Comparison of ENCODE assay signal across 8 cellular contexts in genomic region chr6:35297541-35298481, GRCh38. TPM values are rescaled to one million over a fixed set of nuclear protein-coding genes. Genes with fewer than 3 reads are reported as not detected.
DNase-seq lines count a peak whose midpoint lies in the region; ATAC-seq and TF ChIP-seq lines count a peak whose summit lies in the region.

Gene DEF6 (plus strand): TSS chr6:35297818. CDS start chr6:35297857, 39 bp downstream.

- H3K27me3 ChIP-seq in Peyer's patch = no peaks in the 10 kb centered on the region
- no peaks in the 10 kb centered on the region for H3K27me3 ChIP-seq in testis

- H3K4me1 ChIP-seq in Peyer's patch = peaks cover 4 to 27% (median 15%) of the 10 kb centered on the region in 4 donors
- H3K4me1 ChIP-seq in testis = peaks cover 4% of the 10 kb centered on the region

- DNase-seq in DMS153 treated with DMSO at 0.1 percent for 48 hours (lab: John Stamatoyannopoulos, UW; ENCODE audit: unreplicated experiment) (peak; percentile 89), Peyer's patch (peak; percentile 87 to 95 (median 88)), fibroblast of villous mesenchyme (ENCODE audit: low read depth) (peak; percentile 84), occipital lobe (lab: John Stamatoyannopoulos, UW) (peak; percentile 19), testis (peak; percentile 80)
- DNase-seq in Jurkat, Clone E6-1 (ENCODE audit: low read depth, low spot score) = peak; percentile 95
- peak; percentile 76 to 81 for DNase-seq in activated T-helper 1 cell treated with anti-CD3 and anti-CD28 coated beads, Interleukin-2, amount 50 U/mL, for 16 hours (ENCODE audit: low read depth in 1 of 2, low spot score in 1 of 2)

- H3K36me3 ChIP-seq in Peyer's patch (peaks cover 0 to 23% (median 0%) of the 10 kb centered on the region in 3 donors), testis (ENCODE audit: low read depth, missing control alignments) (no peaks in the 10 kb centered on the region)

- peak within 1 kb of the TSS; percentile 74 to 96 (median 89) for H3K27ac ChIP-seq in Peyer's patch
- H3K27ac ChIP-seq in testis = peak within 1 kb of the TSS in 1 of 2 donors; percentile 41

- WGBS in testis, 2 donors = 46 to 47% methylated on average over 21 to 36 of the region's 36 CpGs

- TF ChIP-seq POLR2A in Peyer's patch (IDR thresholded peaks at IDR 0.05) (peak in 1 of 2 donors; percentile 21), testis (IDR thresholded peaks at IDR 0.05) (no peak)

- peak; percentile 71 for ATAC-seq in GM21515 (IDR thresholded peaks at IDR 0.05; ENCODE audit: unreplicated experiment)

- intact Hi-C loops in testis (cut with DNase I; ENCODE audit: low total_unique reads) = no loop called here

- peak within 1 kb of the TSS; percentile 91 for H3K4me3 ChIP-seq in Jurkat, Clone E6-1 (ENCODE audit: low read length)
- peak within 1 kb of the TSS; percentile 58 to 75 (median 59) for H3K4me3 ChIP-seq in Peyer's patch
- H3K4me3 ChIP-seq in fibroblast of villous mesenchyme (ENCODE audit: low read depth, low read length) = peak within 1 kb of the TSS; percentile 39
- peak within 1 kb of the TSS in 1 of 2 donors; percentile 24 for H3K4me3 ChIP-seq in testis

- H3K9me3 ChIP-seq in Peyer's patch = no peaks in the 10 kb centered on the region
- H3K9me3 ChIP-seq in testis = no peaks in the 10 kb centered on the region

- TF ChIP-seq CTCF in Peyer's patch (IDR thresholded peaks at IDR 0.05) (peak; percentile 67 to 95 (median 89)), fibroblast of villous mesenchyme (IDR thresholded peaks at IDR 0.05; ENCODE audit: insufficient read depth, low read depth, low read length) (peak; percentile 76), testis (IDR thresholded peaks at IDR 0.05) (peak; percentile 30 to 46 (median 33))

RNA-seq across cellular contexts. Expression of gene DEF6, which starts in this region (rescaled TPM):
- polyA plus RNA-seq in Jurkat, Clone E6-1 (2012; ENCODE audit: insufficient read depth, insufficient read length) = 104 TPM
- 10 to 100 TPM; 11.0 to 85.8 (median 21.5) TPM for total RNA-seq in Peyer's patch
- 0.32 and 1.3 TPM in 2 replicates for total RNA-seq in fibroblast of villous mesenchyme
- 0.47 TPM for total RNA-seq in occipital lobe
- total RNA-seq in testis = 10 to 100 TPM; 13.1 to 20.9 TPM
- polyA plus RNA-seq in testis (ENCODE audit: insufficient read depth, low read depth, low replicate concordance) = 29.5 TPM

Comparison
In these comparisons a context has a peak if more than half of its experiments do, and no peak if none do; other contexts are left out.
1. Peak in DNase-seq in occipital lobe; RNA of the gene not detected or under 1 TPM.
2. DNase-seq: peak in every context shown above with its lines; median percentile 95 in Jurkat, Clone E6-1; 89 in DMS153 treated with DMSO at 0.1 percent for 48 hours; 88 in Peyer's patch; 84 in fibroblast of villous mesenchyme; 80 in testis; 78 in activated T-helper 1 cell treated with anti-CD3 and anti-CD28 coated beads, Interleukin-2, amount 50 U/mL, for 16 hours; 19 in occipital lobe.
3. CTCF ChIP-seq: peak in every context shown above with its lines; median percentile 89 in Peyer's patch; 76 in fibroblast of villous mesenchyme; 33 in testis.